ENCODE assay signal across 1 cellular context in the genomic region with DNA sequence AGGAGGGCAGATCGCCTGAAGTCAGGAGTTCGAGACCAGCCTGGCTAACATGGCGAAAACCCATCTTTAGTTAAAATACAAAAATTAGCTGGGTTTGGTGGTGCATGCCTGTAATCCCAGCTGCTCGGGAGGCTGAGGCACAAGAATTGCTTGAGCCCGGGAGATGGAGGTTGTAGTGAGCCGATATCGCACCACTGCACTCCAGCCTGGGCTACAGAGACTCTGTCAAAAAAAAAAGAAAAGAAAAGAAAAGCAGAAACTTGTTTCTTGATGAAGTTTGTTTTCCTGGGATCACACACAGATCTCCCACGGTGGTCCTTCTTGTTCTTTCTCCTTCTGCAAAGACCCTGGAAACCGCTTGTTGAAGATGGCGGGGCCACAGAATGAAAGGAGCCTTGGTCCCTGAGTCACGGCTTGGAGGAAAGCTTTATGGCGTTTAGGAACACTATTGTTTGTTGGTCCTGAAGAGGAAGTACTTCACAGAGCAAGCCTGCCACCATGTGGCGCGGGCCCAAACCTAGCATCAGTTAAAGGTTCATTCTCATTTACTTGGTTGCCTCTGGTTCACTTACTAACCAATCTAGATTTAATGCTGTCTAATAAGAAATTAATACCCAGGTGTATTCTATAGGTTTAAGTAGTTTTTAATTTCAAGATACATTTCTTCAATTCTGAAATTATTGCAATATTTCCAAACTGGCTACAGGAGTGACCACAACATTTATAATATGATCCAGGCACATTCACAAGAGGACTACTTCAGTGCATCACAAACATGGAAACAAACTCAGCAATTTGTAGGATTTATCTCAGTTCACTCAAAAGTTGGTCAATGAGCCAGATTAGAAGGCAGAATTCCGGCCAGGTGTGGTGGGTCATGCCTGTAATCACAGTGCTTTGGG.
A peak's percentile ranks its signal among the peaks of the same experiment; 100 is the strongest.
TF ChIP-seq lines count a peak whose summit lies in the region.

No MANE protein-coding gene starts in this region.

TF ChIP-seq in GM12878, 131 proteins besides CTCF, POLR2A, EP300 and RAD21:
- TF ChIP-seq MXI1 (IDR thresholded peaks at IDR 0.05; ENCODE audit: low read depth, low read length) (no peak), NFYA (IDR thresholded peaks at IDR 0.05; ENCODE audit: borderline replicate concordance, low read depth, low read length) (no peak), ZBTB33 (IDR thresholded peaks at IDR 0.05) (no peak), ETV6 (conservative IDR thresholded peaks at IDR 0.05 in 1 of 2, IDR thresholded peaks at IDR 0.05 in 1 of 2; ENCODE audit: borderline replicate concordance in 1 of 2, low read depth in 1 of 2) (no peak), ZSCAN29 (IDR thresholded peaks at IDR 0.05) (no peak), TARDBP (IDR thresholded peaks at IDR 0.05; ENCODE audit: borderline replicate concordance) (peak; percentile 56; the same call in 1 of the 2 replicates), MEF2A (IDR thresholded peaks at IDR 0.05; ENCODE audit: insufficient read depth, low read depth, low read length) (no peak), SMC3 (IDR thresholded peaks at IDR 0.05; ENCODE audit: borderline replicate concordance, low read length) (peak; percentile 98), MTA2 (IDR thresholded peaks at IDR 0.05; ENCODE audit: low read depth) (no peak), SMAD5 (IDR thresholded peaks at IDR 0.05; ENCODE audit: low read depth) (no peak), CBX5 (IDR thresholded peaks at IDR 0.05; ENCODE audit: low read depth) (no peak), EED (IDR thresholded peaks at IDR 0.05; ENCODE audit: low read depth) (peak; percentile 39; the same call in 1 of the 2 replicates), YY1 (IDR thresholded peaks at IDR 0.05; ENCODE audit: low read depth, low read length) (peak; percentile 84), SIN3A (IDR thresholded peaks at IDR 0.05; ENCODE audit: low read depth, low read length) (no peak), RELA (IDR thresholded peaks at IDR 0.05; ENCODE audit: borderline replicate concordance, partially characterized antibody) (no peak), SMARCA5 (IDR thresholded peaks at IDR 0.05) (peak; percentile 72; the same call in 1 of the 2 replicates), TBL1XR1 (IDR thresholded peaks at IDR 0.05; ENCODE audit: low read depth, low read length) (0 out of 2 replicates have a peak, but pooled peaks have one; percentile 34), BHLHE40 (IDR thresholded peaks at IDR 0.05; ENCODE audit: borderline replicate concordance in 1 of 2, low read depth in 2 of 2, low read length in 1 of 2) (0 out of 4 replicates have a peak, but pooled peaks of 1 of the 2 experiments have one; percentile 35), CEBPZ (IDR thresholded peaks at IDR 0.05; ENCODE audit: low read depth, low read length) (no peak), GATAD2B (conservative IDR thresholded peaks at IDR 0.05; ENCODE audit: low read depth) (no peak), SUZ12 (IDR thresholded peaks at IDR 0.05; ENCODE audit: unreplicated experiment) (no peak), TAF1 (IDR thresholded peaks at IDR 0.05; ENCODE audit: borderline replicate concordance, low read depth, low read length) (no peak; the same call in 1 of the 2 replicates)
- TF ChIP-seq, protein P1, sequence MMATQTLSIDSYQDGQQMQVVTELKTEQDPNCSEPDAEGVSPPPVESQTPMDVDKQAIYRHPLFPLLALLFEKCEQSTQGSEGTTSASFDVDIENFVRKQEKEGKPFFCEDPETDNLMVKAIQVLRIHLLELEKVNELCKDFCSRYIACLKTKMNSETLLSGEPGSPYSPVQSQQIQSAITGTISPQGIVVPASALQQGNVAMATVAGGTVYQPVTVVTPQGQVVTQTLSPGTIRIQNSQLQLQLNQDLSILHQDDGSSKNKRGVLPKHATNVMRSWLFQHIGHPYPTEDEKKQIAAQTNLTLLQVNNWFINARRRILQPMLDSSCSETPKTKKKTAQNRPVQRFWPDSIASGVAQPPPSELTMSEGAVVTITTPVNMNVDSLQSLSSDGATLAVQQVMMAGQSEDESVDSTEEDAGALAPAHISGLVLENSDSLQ (IDR thresholded peaks at IDR 0.05): no peak
- TF ChIP-seq, protein P2, sequence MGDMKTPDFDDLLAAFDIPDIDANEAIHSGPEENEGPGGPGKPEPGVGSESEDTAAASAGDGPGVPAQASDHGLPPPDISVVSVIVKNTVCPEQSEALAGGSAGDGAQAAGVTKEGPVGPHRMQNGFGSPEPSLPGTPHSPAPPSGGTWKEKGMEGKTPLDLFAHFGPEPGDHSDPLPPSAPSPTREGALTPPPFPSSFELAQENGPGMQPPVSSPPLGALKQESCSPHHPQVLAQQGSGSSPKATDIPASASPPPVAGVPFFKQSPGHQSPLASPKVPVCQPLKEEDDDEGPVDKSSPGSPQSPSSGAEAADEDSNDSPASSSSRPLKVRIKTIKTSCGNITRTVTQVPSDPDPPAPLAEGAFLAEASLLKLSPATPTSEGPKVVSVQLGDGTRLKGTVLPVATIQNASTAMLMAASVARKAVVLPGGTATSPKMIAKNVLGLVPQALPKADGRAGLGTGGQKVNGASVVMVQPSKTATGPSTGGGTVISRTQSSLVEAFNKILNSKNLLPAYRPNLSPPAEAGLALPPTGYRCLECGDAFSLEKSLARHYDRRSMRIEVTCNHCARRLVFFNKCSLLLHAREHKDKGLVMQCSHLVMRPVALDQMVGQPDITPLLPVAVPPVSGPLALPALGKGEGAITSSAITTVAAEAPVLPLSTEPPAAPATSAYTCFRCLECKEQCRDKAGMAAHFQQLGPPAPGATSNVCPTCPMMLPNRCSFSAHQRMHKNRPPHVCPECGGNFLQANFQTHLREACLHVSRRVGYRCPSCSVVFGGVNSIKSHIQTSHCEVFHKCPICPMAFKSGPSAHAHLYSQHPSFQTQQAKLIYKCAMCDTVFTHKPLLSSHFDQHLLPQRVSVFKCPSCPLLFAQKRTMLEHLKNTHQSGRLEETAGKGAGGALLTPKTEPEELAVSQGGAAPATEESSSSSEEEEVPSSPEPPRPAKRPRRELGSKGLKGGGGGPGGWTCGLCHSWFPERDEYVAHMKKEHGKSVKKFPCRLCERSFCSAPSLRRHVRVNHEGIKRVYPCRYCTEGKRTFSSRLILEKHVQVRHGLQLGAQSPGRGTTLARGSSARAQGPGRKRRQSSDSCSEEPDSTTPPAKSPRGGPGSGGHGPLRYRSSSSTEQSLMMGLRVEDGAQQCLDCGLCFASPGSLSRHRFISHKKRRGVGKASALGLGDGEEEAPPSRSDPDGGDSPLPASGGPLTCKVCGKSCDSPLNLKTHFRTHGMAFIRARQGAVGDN (IDR thresholded peaks at IDR 0.05): no peak
- TF ChIP-seq, protein P3, sequence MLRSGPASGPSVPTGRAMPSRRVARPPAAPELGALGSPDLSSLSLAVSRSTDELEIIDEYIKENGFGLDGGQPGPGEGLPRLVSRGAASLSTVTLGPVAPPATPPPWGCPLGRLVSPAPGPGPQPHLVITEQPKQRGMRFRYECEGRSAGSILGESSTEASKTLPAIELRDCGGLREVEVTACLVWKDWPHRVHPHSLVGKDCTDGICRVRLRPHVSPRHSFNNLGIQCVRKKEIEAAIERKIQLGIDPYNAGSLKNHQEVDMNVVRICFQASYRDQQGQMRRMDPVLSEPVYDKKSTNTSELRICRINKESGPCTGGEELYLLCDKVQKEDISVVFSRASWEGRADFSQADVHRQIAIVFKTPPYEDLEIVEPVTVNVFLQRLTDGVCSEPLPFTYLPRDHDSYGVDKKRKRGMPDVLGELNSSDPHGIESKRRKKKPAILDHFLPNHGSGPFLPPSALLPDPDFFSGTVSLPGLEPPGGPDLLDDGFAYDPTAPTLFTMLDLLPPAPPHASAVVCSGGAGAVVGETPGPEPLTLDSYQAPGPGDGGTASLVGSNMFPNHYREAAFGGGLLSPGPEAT (IDR thresholded peaks at IDR 0.05; ENCODE audit: low read depth): peak; percentile 22; the same call in 1 of the 2 replicates
